ENCODE assay signal across 7 cellular contexts in the genomic region with DNA sequence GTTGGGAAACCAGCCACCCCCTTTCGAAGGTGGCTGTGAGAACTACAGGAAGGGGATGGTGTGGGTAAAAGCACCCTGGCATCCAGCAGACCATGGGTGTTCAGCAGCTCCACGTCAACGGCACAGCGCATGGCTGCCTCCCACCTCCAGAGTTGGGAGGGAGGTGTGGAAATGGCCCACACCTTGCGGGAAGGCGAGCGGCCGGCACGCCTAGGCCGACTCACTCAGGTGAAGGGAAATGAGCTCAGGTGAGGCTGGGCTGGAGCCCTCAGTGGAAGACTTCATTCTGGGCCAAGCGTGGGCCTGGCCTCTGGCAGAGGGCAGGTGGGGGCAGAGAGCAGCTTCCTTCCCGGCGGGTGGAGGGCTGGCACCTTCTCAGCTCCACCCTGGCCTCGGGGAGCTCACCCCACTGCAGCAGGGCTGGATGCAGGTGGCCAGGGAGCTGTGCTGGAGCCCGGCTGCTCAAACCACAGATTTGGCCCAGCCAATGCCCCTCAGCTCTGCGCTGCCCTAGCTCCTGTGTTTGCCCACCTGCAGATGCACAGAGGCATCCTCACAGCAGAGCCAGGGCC. TPM values are rescaled to one million over a fixed set of nuclear protein-coding genes. Genes with fewer than 3 reads are reported as not detected.
DNase-seq lines count a peak whose midpoint lies in the region; ATAC-seq and TF ChIP-seq lines count a peak whose summit lies in the region.

No MANE protein-coding gene starts in this region.

- H3K4me2 ChIP-seq in neural progenitor cell = no peak overlapping the region

- H3K27ac Mint-ChIP-seq in activated naive CD8-positive, alpha-beta T cell treated with anti-CD3 and anti-CD28 coated beads for 36 hours = peak overlapping the region; percentile 98
- H3K27ac Mint-ChIP-seq in naive thymus-derived CD4-positive, alpha-beta T cell = peak overlapping the region; percentile 57 to 99 (median 95)
- H3K27ac Mint-ChIP-seq in neural progenitor cell = no peak overlapping the region

- POLR2A ChIA-PET in naive thymus-derived CD4-positive, alpha-beta T cell (lab: Charles Lee) = interaction anchor here (0.6 to 7.7 kb wide), 16 partner anchors 10 to 147 kb away, joined by 3 to 181 read pairs (median 7); partner anchors contain the start of genes ALDH4A1 and IFFO2

- no peaks in the 10 kb centered on the region for H3K36me3 ChIP-seq in naive thymus-derived CD4-positive, alpha-beta T cell (ENCODE audit: control insufficient read depth in 2 of 3, insufficient read depth in 3 of 3, low read length in 3 of 3)
- H3K36me3 ChIP-seq in neural progenitor cell = no peaks in the 10 kb centered on the region

- no peak overlapping the region for H2AFZ ChIP-seq in neural progenitor cell (replicated peaks)

- H3K9me3 ChIP-seq in naive thymus-derived CD4-positive, alpha-beta T cell (ENCODE audit: control insufficient read depth in 2 of 3, low read length in 3 of 3) = no peaks in the 10 kb centered on the region
- H3K9me3 ChIP-seq in neural progenitor cell (ENCODE audit: low read depth) = no peaks in the 10 kb centered on the region

- peak; percentile 6 for ATAC-seq in GM19438 (IDR thresholded peaks at IDR 0.05; ENCODE audit: low read depth, unreplicated experiment)
- peak; percentile 39 for ATAC-seq in naive thymus-derived CD4-positive, alpha-beta T cell

- no peak overlapping the region for H3K4me3 ChIP-seq in HL-60 (replicated peaks; ENCODE audit: insufficient read depth, low read length)
- H3K4me3 ChIP-seq in naive thymus-derived CD4-positive, alpha-beta T cell (ENCODE audit: low read length) = peak overlapping the region; percentile 84
- no peak overlapping the region for H3K4me3 ChIP-seq in neural progenitor cell

- H3K27me3 ChIP-seq in HL-60 (ENCODE audit: insufficient read depth, poor library complexity, severe bottlenecking) (no peaks in the 10 kb centered on the region), neural progenitor cell (no peaks in the 10 kb centered on the region)
- H3K27me3 ChIP-seq in naive thymus-derived CD4-positive, alpha-beta T cell (ENCODE audit: control insufficient read depth in 2 of 2, insufficient read depth in 2 of 2, low read length in 2 of 2) = no peaks in the 10 kb centered on the region

- CTCF ChIA-PET in naive thymus-derived CD4-positive, alpha-beta T cell (lab: Charles Lee) = interaction anchor here (0.7 to 5.3 kb wide), 11 partner anchors 14 to 171 kb away, joined by 3 to 58 read pairs (median 7); partner anchors contain the start of gene IFFO2

- peak overlapping the region; percentile 87 for H3K4me3 Mint-ChIP-seq in activated naive CD8-positive, alpha-beta T cell treated with anti-CD3 and anti-CD28 coated beads for 36 hours
- H3K4me3 Mint-ChIP-seq in naive thymus-derived CD4-positive, alpha-beta T cell = peak overlapping the region; percentile 73 to 93 (median 83)
- H3K4me3 Mint-ChIP-seq in neural progenitor cell = no peak overlapping the region

- peaks cover 9% of the 10 kb centered on the region for H3K36me3 Mint-ChIP-seq in activated naive CD8-positive, alpha-beta T cell treated with anti-CD3 and anti-CD28 coated beads for 36 hours
- peaks cover 0 to 5% (median 0%) of the 10 kb centered on the region in 5 donors for H3K36me3 Mint-ChIP-seq in naive thymus-derived CD4-positive, alpha-beta T cell
- H3K36me3 Mint-ChIP-seq in neural progenitor cell = peaks cover 2% of the 10 kb centered on the region

- H3K27me3 Mint-ChIP-seq in activated naive CD8-positive, alpha-beta T cell treated with anti-CD3 and anti-CD28 coated beads for 36 hours = no peaks in the 10 kb centered on the region
- H3K27me3 Mint-ChIP-seq in naive thymus-derived CD4-positive, alpha-beta T cell = no peaks in the 10 kb centered on the region
- H3K27me3 Mint-ChIP-seq in neural progenitor cell (ENCODE audit: insufficient read depth, low read depth) = peaks cover 3% of the 10 kb centered on the region

- no peak for TF ChIP-seq CTCF in HL-60 (IDR thresholded peaks at IDR 0.05; ENCODE audit: insufficient read depth, low read length)
- no peak for TF ChIP-seq CTCF in neural progenitor cell (IDR thresholded peaks at IDR 0.05)

- no peak for DNase-seq in HL-60 (ENCODE audit: low read depth in 1 of 2, low spot score in 1 of 2)
- no peak for DNase-seq in activated naive CD8-positive, alpha-beta T cell treated with anti-CD3 and anti-CD28 coated beads for 36 hours
- peak in 2 of 9 donors; percentile 31 to 52 for DNase-seq in naive thymus-derived CD4-positive, alpha-beta T cell
- no peak for DNase-seq in NCI-H345 treated with DMSO at 0.1 percent for 48 hours (lab: John Stamatoyannopoulos, UW; ENCODE audit: unreplicated experiment)
- DNase-seq in KBM-7 = no peak
- DNase-seq in neural progenitor cell (ENCODE audit: low spot score) = no peak

- no peaks in the 10 kb centered on the region for H3F3A ChIP-seq in neural progenitor cell (ENCODE audit: low read depth)

- H3K9ac ChIP-seq in neural progenitor cell = no peak overlapping the region

- peaks cover 2% of the 10 kb centered on the region for H3K9me3 Mint-ChIP-seq in activated naive CD8-positive, alpha-beta T cell treated with anti-CD3 and anti-CD28 coated beads for 36 hours
- peaks cover 0 to 4% (median 0%) of the 10 kb centered on the region in 11 donors for H3K9me3 Mint-ChIP-seq in naive thymus-derived CD4-positive, alpha-beta T cell
- H3K9me3 Mint-ChIP-seq in neural progenitor cell = peaks cover 2% of the 10 kb centered on the region

- peaks cover 63 to 80% of the 10 kb centered on the region in 2 donors for H3K4me1 ChIP-seq in naive thymus-derived CD4-positive, alpha-beta T cell (ENCODE audit: control insufficient read depth in 2 of 2, insufficient read depth in 2 of 2, low read length in 2 of 2)
- H3K4me1 ChIP-seq in neural progenitor cell = peaks cover 17% of the 10 kb centered on the region

- intact Hi-C loops in naive thymus-derived CD4-positive, alpha-beta T cell (cut with micrococcal nuclease) = loop anchor here (1.0 kb wide), 1 partner anchor 147 kb away; no protein-coding TSS in a partner anchor

- H4K20me1 ChIP-seq in neural progenitor cell (ENCODE audit: low read depth) = no peaks in the 10 kb centered on the region

- no peaks in the 10 kb centered on the region for H3K79me2 ChIP-seq in neural progenitor cell (ENCODE audit: low read depth)

- H3K27ac ChIP-seq in HL-60 (replicated peaks) (peak overlapping the region; percentile 63), neural progenitor cell (no peak overlapping the region)
- peak overlapping the region; percentile 71 for H3K27ac ChIP-seq in naive thymus-derived CD4-positive, alpha-beta T cell (ENCODE audit: low read depth, low read length)

- peaks cover 74% of the 10 kb centered on the region for H3K4me1 Mint-ChIP-seq in activated naive CD8-positive, alpha-beta T cell treated with anti-CD3 and anti-CD28 coated beads for 36 hours
- peaks cover 40 to 93% (median 81%) of the 10 kb centered on the region in 7 donors for H3K4me1 Mint-ChIP-seq in naive thymus-derived CD4-positive, alpha-beta T cell
- H3K4me1 Mint-ChIP-seq in neural progenitor cell = peaks cover 50% of the 10 kb centered on the region

- in situ Hi-C loops in KBM-7 (cut with MboI; ENCODE audit: low pct_unique_long_range_greater_than_20kb, low sequenced_read_pairs) = no loop called here

RNA-seq across cellular contexts. Expression of gene ALDH4A1, which starts 24.8 kb away (rescaled TPM):
- total RNA-seq in activated naive CD8-positive, alpha-beta T cell treated with anti-CD3 and anti-CD28 coated beads for 36 hours = 1 to 10 TPM; 3.9 to 4.7 TPM
- 1 to 10 TPM; 1.3 to 3.2 (median 1.6) TPM for total RNA-seq in naive thymus-derived CD4-positive, alpha-beta T cell
- 1 to 10 TPM in 1 of 2 donors, under 1 TPM in 1; 0.94 to 1.3 TPM for polyA plus RNA-seq in naive thymus-derived CD4-positive, alpha-beta T cell
- 21.8 and 39.9 TPM in 2 replicates for total RNA-seq in neural progenitor cell (ENCODE audit: low replicate concordance)

RNA-seq across cellular contexts. Expression of gene IFFO2, which starts 29.3 kb away (rescaled TPM):
- 10 to 100 TPM; 21.4 to 21.7 TPM for total RNA-seq in activated naive CD8-positive, alpha-beta T cell treated with anti-CD3 and anti-CD28 coated beads for 36 hours
- total RNA-seq in naive thymus-derived CD4-positive, alpha-beta T cell = 10 to 100 TPM; 20.5 to 57.1 (median 28.2) TPM
- 1 to 10 TPM; 1.1 to 2.7 TPM for polyA plus RNA-seq in naive thymus-derived CD4-positive, alpha-beta T cell
- 0.65 and 1.5 TPM in 2 replicates for total RNA-seq in neural progenitor cell (ENCODE audit: low replicate concordance)
